3 cellular contexts compared by ENCODE assay signal in genomic region chr13:24860775-24861174, GRCh38.
"Had no signal": no experiment of that assay in that cellular context is flagged by ENCODE, and none has a peak within 500 bp of the region (broad histone marks: within the 10 kb centered on the region; RNA-seq: fewer than 3 reads in every experiment).

No MANE protein-coding gene starts in this region.

- H3K4me3 ChIP-seq: GM12878 had no signal

- DNase-seq: GDM1, GF-D8 had no signal

- ATAC-seq: GM12878 had no signal
